In genomic region chr12:40959041-40959440, GRCh38 we compare ENCODE assay signal across 30 cellular contexts.
DNase-seq lines count a peak whose midpoint lies in the region; ATAC-seq and TF ChIP-seq lines count a peak whose summit lies in the region.
"Had no signal": no experiment of that assay in that cellular context is flagged by ENCODE, and none has a peak within 500 bp of the region (broad histone marks: within the 10 kb centered on the region; RNA-seq: fewer than 3 reads in every experiment).

No MANE protein-coding gene starts in this region.

- ATAC-seq in HG02840 (IDR thresholded peaks at IDR 0.05; ENCODE audit: low FRiP score, unreplicated experiment), result no peak
- no peak for ATAC-seq in HG02870 (IDR thresholded peaks at IDR 0.05; ENCODE audit: unreplicated experiment)
- no peak for ATAC-seq in HG02678 (IDR thresholded peaks at IDR 0.05; ENCODE audit: unreplicated experiment)
- ATAC-seq: activated naive CD8-positive, alpha-beta T cell treated with anti-CD3 and anti-CD28 coated beads, Interleukin-2, amount 50 U/mL, for 24 hours; HepG2; left colon; natural killer cell treated with Interleukin-12 subunit alpha and Interleukin-12 subunit beta and Interleukin-15 and Interleukin-18, amount 100 ng/mL, for 72 hours; PC-3; psoas muscle; stimulated activated memory B cell treated with anti-CD40 and anti-IgM and Interleukin-4, amounts not matched to agents 10 μg/mL and 1 μg/mL and 100 μg/mL, for 72 hours had no signal

- H3K4me3 ChIP-seq in astrocyte of the cerebellum (ENCODE audit: low read depth, low read length), result no peak overlapping the region
- no peak overlapping the region for H3K4me3 ChIP-seq in fibroblast of mammary gland (ENCODE audit: control insufficient read depth, low read depth, low read length)
- H3K4me3 ChIP-seq: colonic mucosa, psoas muscle had no signal

- DNase-seq in H4 (ENCODE audit: low spot score), result peak; percentile 71
- peak; percentile 65 for DNase-seq in astrocyte of the cerebellum (ENCODE audit: low read depth)
- DNase-seq in fibroblast of mammary gland (ENCODE audit: low read depth), result peak; percentile 53
- DNase-seq in KG1 (lab: John Stamatoyannopoulos, UW), result no peak
- DNase-seq: activated CD4-positive, alpha-beta T cell treated with anti-CD3 and anti-CD28 coated beads, Interleukin-2, amount 50 U/mL, for 48 hours; activated CD4-positive, CD25-positive, alpha-beta regulatory T cell treated with anti-CD3 and anti-CD28 coated beads, Interleukin-2, amount 50 U/mL, for 72 hours; activated gamma-delta T cell treated with Interleukin-2 at 50 U/mL for 16 hours; activated naive CD8-positive, alpha-beta T cell treated with anti-CD3 and anti-CD28 coated beads, Interleukin-2, amount 50 U/mL, for 24 hours; activated T-cell treated with anti-CD3 and anti-CD28 coated beads, Interleukin-2, amount 50 U/mL, for 48 hours; CD4-positive, alpha-beta T cell; colonic mucosa; effector memory CD4-positive, alpha-beta T cell; H7; hippocampal formation; Kasumi-1; left colon; NCI-H1436; NCI-H2081; NCI-H2227 treated with DMSO at 0.1 percent for 48 hours; NCI-H526; PC-3; psoas muscle; substantia nigra; T-helper 2 cell had no signal

- in situ Hi-C loops in astrocyte of the cerebellum (cut with HindIII; ENCODE audit: low sequenced_read_pairs), result loop anchor here (25.0 kb wide), 1 partner anchor 1378 kb away; the partner anchor contains the start of genes PPHLN1 and ZCRB1

- no peak for TF ChIP-seq CTCF in astrocyte of the cerebellum (IDR thresholded peaks at IDR 0.05; ENCODE audit: low read depth, low read length, missing control alignments)
- TF ChIP-seq CTCF in fibroblast of mammary gland (conservative IDR thresholded peaks at IDR 0.05; ENCODE audit: control insufficient read depth, insufficient read depth, low read depth, low read length), result no peak
